In genomic region chr19:42076375-42076944, GRCh38 we compare ENCODE assay signal across 8 cellular contexts. TPM values are rescaled to one million over a fixed set of nuclear protein-coding genes. Genes with fewer than 3 reads are reported as not detected.
DNase-seq lines count a peak whose midpoint lies in the region; ATAC-seq, FAIRE-seq and TF ChIP-seq lines count a peak whose summit lies in the region.

No MANE protein-coding gene starts in this region.

- ATAC-seq in effector memory CD8-positive, alpha-beta T cell (replicated peaks), result no peak
- ATAC-seq in upper lobe of right lung, result no peak
- ATAC-seq in HG02981 (IDR thresholded peaks at IDR 0.05; ENCODE audit: unreplicated experiment), result no peak
- no peak for ATAC-seq in HG03039 (IDR thresholded peaks at IDR 0.05; ENCODE audit: unreplicated experiment)

- peak overlapping the region; percentile 84 for H3K4me2 ChIP-seq in neural cell (ENCODE audit: low read length)

- TF ChIP-seq POLR2A in GM12891 (IDR thresholded peaks at IDR 0.05; ENCODE audit: low read depth, low read length), result no peak

- no peaks in the 10 kb centered on the region for H3K36me3 ChIP-seq in neural cell (ENCODE audit: insufficient read depth, low read length)
- H3K36me3 ChIP-seq in upper lobe of right lung, result peaks cover 31% of the 10 kb centered on the region

- no peaks in the 10 kb centered on the region for H3K9me3 Mint-ChIP-seq in T-helper 1 cell treated with Interleukin-12 subunit alpha and Interleukin-12 subunit beta and Interleukin-4 antibody, amounts not matched to agents 30 μg/mL and 1 μg/mL, for 36 hours
- H3K9me3 Mint-ChIP-seq in effector memory CD8-positive, alpha-beta T cell, result peaks cover 0 to 2% of the 10 kb centered on the region in 2 donors

- peak overlapping the region; percentile 88 for H3K27ac Mint-ChIP-seq in T-helper 1 cell treated with Interleukin-12 subunit alpha and Interleukin-12 subunit beta and Interleukin-4 antibody, amounts not matched to agents 30 μg/mL and 1 μg/mL, for 36 hours
- H3K27ac Mint-ChIP-seq in effector memory CD8-positive, alpha-beta T cell, result peak overlapping the region; percentile 99 to 100

- H3K79me2 ChIP-seq in neural cell (replicated peaks; ENCODE audit: insufficient read depth, low read length), result peaks cover 31% of the 10 kb centered on the region

- H3K27me3 ChIP-seq in neural cell (ENCODE audit: insufficient read depth, low read depth, low read length) (no peaks in the 10 kb centered on the region), upper lobe of right lung (no peaks in the 10 kb centered on the region)

- H3K27ac ChIP-seq in neural cell (ENCODE audit: low read length) (peak overlapping the region; percentile 67), upper lobe of right lung (peak overlapping the region; percentile 84)

- H3K4me3 ChIP-seq in neural cell (ENCODE audit: low read length) (peak overlapping the region; percentile 76), upper lobe of right lung (peak overlapping the region; percentile 69)

- no peak for TF ChIP-seq EP300 in neural cell (conservative IDR thresholded peaks at IDR 0.05; ENCODE audit: poor library complexity, severe bottlenecking)

- H3K36me3 Mint-ChIP-seq in T-helper 1 cell treated with Interleukin-12 subunit alpha and Interleukin-12 subunit beta and Interleukin-4 antibody, amounts not matched to agents 30 μg/mL and 1 μg/mL, for 36 hours (ENCODE audit: low read depth), result peaks cover 17% of the 10 kb centered on the region
- H3K36me3 Mint-ChIP-seq in effector memory CD8-positive, alpha-beta T cell (ENCODE audit: insufficient read depth), result peaks cover 43% of the 10 kb centered on the region

- no peaks in the 10 kb centered on the region for H3K9me3 ChIP-seq in neural cell (ENCODE audit: low read length)
- no peaks in the 10 kb centered on the region for H3K9me3 ChIP-seq in upper lobe of right lung

- no peak overlapping the region for H2AFZ ChIP-seq in neural cell (ENCODE audit: low read depth, low read length)

- H3F3A ChIP-seq in neural cell (ENCODE audit: insufficient read depth, low read length, poor library complexity, severe bottlenecking), result no peaks in the 10 kb centered on the region

- no peaks in the 10 kb centered on the region for H3K9me2 ChIP-seq in neural cell (ENCODE audit: insufficient read depth, low read length)

- no peaks in the 10 kb centered on the region for H4K20me1 ChIP-seq in neural cell (ENCODE audit: insufficient read depth)

- no peak for TF ChIP-seq RAD21 in neural cell (conservative IDR thresholded peaks at IDR 0.05)

- peak overlapping the region; percentile 82 for H3K9ac ChIP-seq in neural cell (ENCODE audit: low read length)

- peak overlapping the region; percentile 94 for H3K4me3 Mint-ChIP-seq in T-helper 1 cell treated with Interleukin-12 subunit alpha and Interleukin-12 subunit beta and Interleukin-4 antibody, amounts not matched to agents 30 μg/mL and 1 μg/mL, for 36 hours
- peak overlapping the region; percentile 94 to 98 for H3K4me3 Mint-ChIP-seq in effector memory CD8-positive, alpha-beta T cell

- peaks cover 39% of the 10 kb centered on the region for H3K4me1 Mint-ChIP-seq in T-helper 1 cell treated with Interleukin-12 subunit alpha and Interleukin-12 subunit beta and Interleukin-4 antibody, amounts not matched to agents 30 μg/mL and 1 μg/mL, for 36 hours (ENCODE audit: low read depth)
- H3K4me1 Mint-ChIP-seq in effector memory CD8-positive, alpha-beta T cell (ENCODE audit: low read depth in 2 of 2), result peaks cover 35 to 39% of the 10 kb centered on the region in 2 donors

- TF ChIP-seq CTCF in neural cell (IDR thresholded peaks at IDR 0.05; ENCODE audit: poor library complexity, severe bottlenecking), result no peak
- TF ChIP-seq CTCF in upper lobe of right lung (IDR thresholded peaks at IDR 0.05), result no peak

- H3K4me1 ChIP-seq in upper lobe of right lung, result peaks cover 9% of the 10 kb centered on the region

- FAIRE-seq in GM12891 (lab: Jason Lieb, UNC), result no peak

- DNase-seq in GM12891 (ENCODE audit: insufficient read length, low spot score) (peak; percentile 50), upper lobe of right lung (no peak), NCI-H446 (lab: John Stamatoyannopoulos, UW) (no peak)
- DNase-seq in effector memory CD8-positive, alpha-beta T cell, result peak in 1 of 3 experiments; percentile 28

- intact Hi-C loops in upper lobe of right lung (cut with DNase I), result no loop called here

- no peaks in the 10 kb centered on the region for H3K27me3 Mint-ChIP-seq in T-helper 1 cell treated with Interleukin-12 subunit alpha and Interleukin-12 subunit beta and Interleukin-4 antibody, amounts not matched to agents 30 μg/mL and 1 μg/mL, for 36 hours (ENCODE audit: low read depth)
- H3K27me3 Mint-ChIP-seq in effector memory CD8-positive, alpha-beta T cell, result no peaks in the 10 kb centered on the region

TF ChIP-seq in GM12891, 5 proteins besides CTCF, POLR2A, EP300 and RAD21:
- TF ChIP-seq SPI1 (IDR thresholded peaks at IDR 0.05; ENCODE audit: low read depth, low read length), result no peak
- TF ChIP-seq POU2F2 (IDR thresholded peaks at IDR 0.05; ENCODE audit: low read depth, low read length), result no peak
- TF ChIP-seq TAF1 (IDR thresholded peaks at IDR 0.05; ENCODE audit: low read depth, low read length), result no peak
- TF ChIP-seq PAX5 (IDR thresholded peaks at IDR 0.05; ENCODE audit: insufficient read depth, low read length, severe bottlenecking), result no peak
- TF ChIP-seq POLR2AphosphoS5 (IDR thresholded peaks at IDR 0.05; ENCODE audit: low read depth, low read length), result no peak
TF ChIP-seq in GM12891: peak in this region for 0.

TF ChIP-seq in neural cell, 6 proteins besides CTCF, POLR2A, EP300 and RAD21:
- TF ChIP-seq MXI1 (conservative IDR thresholded peaks at IDR 0.05; ENCODE audit: poor library complexity, severe bottlenecking), result peak; percentile 80
- TF ChIP-seq REST (IDR thresholded peaks at IDR 0.05; ENCODE audit: borderline replicate concordance), result no peak
- no peak for TF ChIP-seq EZH2 (IDR thresholded peaks at IDR 0.05; ENCODE audit: borderline replicate concordance, insufficient read depth, low read length, poor library complexity, severe bottlenecking)
TF ChIP-seq in neural cell: peak in this region for 1.

RNA-seq across cellular contexts. Expression of gene ZNF574, which starts 0.5 kb away (rescaled TPM):
- polyA plus RNA-seq in GM12891 (2012; ENCODE audit: low read depth, missing spikeins), result 6.1 TPM
- 7.0 and 11.0 TPM in 2 replicates for polyA plus RNA-seq in neural cell
- polyA minus RNA-seq in neural cell, result 27.1 and 29.7 TPM in 2 replicates
- total RNA-seq in upper lobe of right lung, result 13.6 TPM

RNA-seq across cellular contexts. Expression of gene GRIK5, which starts 6.5 kb away (rescaled TPM):
- polyA plus RNA-seq in GM12891 (2012; ENCODE audit: low read depth, missing spikeins), result 0.15 TPM
- polyA plus RNA-seq in neural cell, result 22.4 and 28.3 TPM in 2 replicates
- polyA minus RNA-seq in neural cell, result 25.6 and 26.6 TPM in 2 replicates
- total RNA-seq in upper lobe of right lung, result 0.29 TPM

RNA-seq across cellular contexts. Expression of gene POU2F2, which starts 55.8 kb away (rescaled TPM):
- 33.8 TPM for polyA plus RNA-seq in GM12891 (2012; ENCODE audit: low read depth, missing spikeins)
- polyA plus RNA-seq in neural cell, result 7.7 and 12.4 TPM in 2 replicates
- polyA minus RNA-seq in neural cell, result 10.7 and 18.9 TPM in 2 replicates
- 6.1 TPM for total RNA-seq in upper lobe of right lung
